ENCODE assay signal across 22 cellular contexts in the genomic region with DNA sequence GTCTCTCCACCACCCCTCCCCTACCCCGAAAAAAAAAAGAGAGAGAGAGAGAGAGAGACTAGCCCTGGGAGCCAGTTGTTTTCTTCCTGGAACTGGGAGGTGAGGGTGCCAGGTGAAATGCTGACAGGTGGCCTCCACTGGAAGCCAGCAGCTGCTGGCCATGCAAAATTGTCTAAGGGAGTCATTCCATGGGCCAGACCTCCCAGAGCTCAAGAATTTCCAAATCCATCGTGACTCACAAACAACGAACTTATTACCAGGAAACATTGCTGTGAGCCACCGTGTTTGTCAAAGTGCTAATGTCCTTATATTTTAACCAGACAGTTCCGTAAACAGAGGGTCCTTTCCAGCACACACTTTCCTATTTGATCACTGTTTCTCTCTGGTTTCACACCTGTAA.
DNase-seq lines count a peak whose midpoint lies in the region; TF ChIP-seq lines count a peak whose summit lies in the region.
"Had no signal": no experiment of that assay in that cellular context is flagged by ENCODE, and none has a peak within 500 bp of the region (broad histone marks: within the 10 kb centered on the region; RNA-seq: fewer than 3 reads in every experiment).

No MANE protein-coding gene starts in this region.

- 0 out of 2 replicates have a peak overlapping the region, but pooled peaks have one; percentile 53 for H3K4me3 Mint-ChIP-seq in HFFc6
- H3K4me3 Mint-ChIP-seq in activated CD4-positive, alpha-beta memory T cell treated with anti-CD3 and anti-CD28 coated beads, Interleukin-2, amount 10 ng/mL, durations not matched to agents 7 days and 5 days: no peak overlapping the region
- H3K4me3 Mint-ChIP-seq: activated naive CD4-positive, alpha-beta T cell treated with anti-CD3 and anti-CD28 coated beads for 36 hours; activated T-cell treated with anti-CD3 and anti-CD28 coated beads, Interleukin-2, amount 50 U/mL, for 4 hours; effector memory CD8-positive, alpha-beta T cell; H9; nephron progenitor cell; type B pancreatic cell had no signal

- DNase-seq in AG10803 (ENCODE audit: low read depth) (peak; percentile 85), HFFc6 (peak; percentile 57), astrocyte of the hippocampus (ENCODE audit: low read depth, low spot score) (peak; percentile 25), kidney tubule cell (ENCODE audit: low spot score) (peak; percentile 28), iPS-NIHi11 (ENCODE audit: low spot score) (no peak), GM10266 (ENCODE audit: extremely low spot score) (no peak)
- DNase-seq in activated CD4-positive, alpha-beta T cell treated with anti-CD3 and anti-CD28 coated beads for 48 hours: no peak
- DNase-seq in activated CD4-positive, alpha-beta memory T cell treated with anti-CD3 and anti-CD28 coated beads, Interleukin-2, amount 10 ng/mL, durations not matched to agents 7 days and 5 days: no peak
- DNase-seq: activated naive CD4-positive, alpha-beta T cell treated with anti-CD3 and anti-CD28 coated beads for 36 hours; activated T-cell treated with anti-CD3 and anti-CD28 coated beads, Interleukin-2, amount 50 U/mL, for 4 hours; aorta; effector memory CD8-positive, alpha-beta T cell; H9; head of caudate nucleus; left ventricle myocardium superior; midbrain; NCI-H1694 treated with DMSO at 0.1 percent for 48 hours; NCI-H748 treated with DMSO at 0.1 percent for 48 hours; nephron progenitor cell; right cardiac atrium; stimulated activated CD8-positive, alpha-beta memory T cell treated with anti-CD3 and anti-CD28 coated beads, Interleukin-4, amount 100 ng/mL, for 48 hours had no signal

- POLR2A ChIA-PET in activated CD4-positive, alpha-beta memory T cell treated with anti-CD3 and anti-CD28 coated beads, Interleukin-2, amount 10 ng/mL, durations not matched to agents 7 days and 5 days (lab: Charles Lee): no interaction called here

- H3K27ac Mint-ChIP-seq in HFFc6: peak overlapping the region; percentile 85
- H3K27ac Mint-ChIP-seq in activated CD4-positive, alpha-beta memory T cell treated with anti-CD3 and anti-CD28 coated beads, Interleukin-2, amount 10 ng/mL, durations not matched to agents 7 days and 5 days: no peak overlapping the region
- H3K27ac Mint-ChIP-seq: activated naive CD4-positive, alpha-beta T cell treated with anti-CD3 and anti-CD28 coated beads for 36 hours; effector memory CD8-positive, alpha-beta T cell; nephron progenitor cell; type B pancreatic cell had no signal

- no peaks in the 10 kb centered on the region for H3K27me3 Mint-ChIP-seq in HFFc6 (ENCODE audit: insufficient read depth)
- no peaks in the 10 kb centered on the region for H3K27me3 Mint-ChIP-seq in activated CD4-positive, alpha-beta memory T cell treated with anti-CD3 and anti-CD28 coated beads, Interleukin-2, amount 10 ng/mL, durations not matched to agents 7 days and 5 days
- H3K27me3 Mint-ChIP-seq: effector memory CD8-positive, alpha-beta T cell; type B pancreatic cell had no signal

- TF ChIP-seq CTCF in AG10803 (conservative IDR thresholded peaks at IDR 0.05; ENCODE audit: low read length) (no peak), HFFc6 (IDR thresholded peaks at IDR 0.05) (no peak), GM10266 (IDR thresholded peaks at IDR 0.05; ENCODE audit: control insufficient read depth, insufficient read depth, low read depth, missing control alignments) (no peak)

- no peaks in the 10 kb centered on the region for H3K9me3 Mint-ChIP-seq in HFFc6
- no peaks in the 10 kb centered on the region for H3K9me3 Mint-ChIP-seq in activated CD4-positive, alpha-beta memory T cell treated with anti-CD3 and anti-CD28 coated beads, Interleukin-2, amount 10 ng/mL, durations not matched to agents 7 days and 5 days
- H3K9me3 Mint-ChIP-seq: activated naive CD4-positive, alpha-beta T cell treated with anti-CD3 and anti-CD28 coated beads for 36 hours; activated T-cell treated with anti-CD3 and anti-CD28 coated beads, Interleukin-2, amount 50 U/mL, for 4 hours; H9; nephron progenitor cell; type B pancreatic cell had no signal

- peaks cover 40% of the 10 kb centered on the region for H3K4me1 Mint-ChIP-seq in HFFc6 (ENCODE audit: low read depth)
- H3K4me1 Mint-ChIP-seq in activated CD4-positive, alpha-beta memory T cell treated with anti-CD3 and anti-CD28 coated beads, Interleukin-2, amount 10 ng/mL, durations not matched to agents 7 days and 5 days: no peaks in the 10 kb centered on the region
- H3K4me1 Mint-ChIP-seq: H9 had no signal

- H3K36me3 Mint-ChIP-seq in HFFc6 (ENCODE audit: low read depth): no peaks in the 10 kb centered on the region
- H3K36me3 Mint-ChIP-seq in activated CD4-positive, alpha-beta memory T cell treated with anti-CD3 and anti-CD28 coated beads, Interleukin-2, amount 10 ng/mL, durations not matched to agents 7 days and 5 days (ENCODE audit: low read depth): no peaks in the 10 kb centered on the region
- H3K36me3 Mint-ChIP-seq: type B pancreatic cell had no signal

- no peak overlapping the region for H3K4me3 ChIP-seq in AG10803 (ENCODE audit: low read length)

- CTCF ChIA-PET in activated CD4-positive, alpha-beta memory T cell treated with anti-CD3 and anti-CD28 coated beads, Interleukin-2, amount 10 ng/mL, durations not matched to agents 7 days and 5 days (lab: Charles Lee): no interaction called here

Comparison
In these comparisons a context has a peak if more than half of its experiments do, and no peak if none do; other contexts are left out.
1. DNase-seq: peak in AG10803 (single experiment), HFFc6 (single experiment), astrocyte of the hippocampus (single experiment) and kidney tubule cell (single experiment); none in iPS-NIHi11 (single experiment), GM10266 (single experiment), activated CD4-positive, alpha-beta T cell treated with anti-CD3 and anti-CD28 coated beads for 48 hours (single experiment) and activated CD4-positive, alpha-beta memory T cell treated with anti-CD3 and anti-CD28 coated beads, Interleukin-2, amount 10 ng/mL, durations not matched to agents 7 days and 5 days (single experiment).